In the genomic region with DNA sequence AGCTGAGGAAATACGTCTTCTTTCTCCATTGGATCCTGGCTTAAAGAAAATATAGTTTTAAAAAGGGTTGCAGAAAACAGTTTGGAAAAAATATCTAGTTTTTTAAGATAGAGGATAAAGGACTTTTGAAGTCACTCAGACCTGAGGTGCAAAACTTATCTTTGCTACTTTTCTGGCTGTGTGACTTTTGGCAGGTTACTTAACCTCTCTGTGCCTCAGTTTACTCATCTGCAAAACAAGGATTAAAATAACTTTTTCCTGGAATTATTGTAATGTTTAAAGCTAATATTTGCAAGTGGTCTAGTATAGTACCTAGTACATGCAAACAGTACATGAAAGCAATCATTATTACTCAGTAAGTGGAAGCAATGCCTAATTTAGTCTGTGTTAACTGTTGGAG, we compare ENCODE assay signal across 29 cellular contexts.
"Had no signal": no experiment of that assay in that cellular context is flagged by ENCODE, and none has a peak within 500 bp of the region (broad histone marks: within the 10 kb centered on the region; RNA-seq: fewer than 3 reads in every experiment).

No MANE protein-coding gene starts in this region.

- FAIRE-seq: colon, endometrium, endothelial cell of umbilical vein, frontal cortex had no signal

- H3K27me3 ChIP-seq: colonic mucosa, foreskin keratinocyte, heart left ventricle had no signal

- H3K9me3 ChIP-seq: colonic mucosa, esophagus squamous epithelium, gastrocnemius medialis had no signal

- H3K4me3 ChIP-seq: colonic mucosa, coronary artery, dorsolateral prefrontal cortex, esophagus muscularis mucosa, esophagus squamous epithelium, gastrocnemius medialis, gastroesophageal sphincter, heart left ventricle, heart right ventricle had no signal

- ATAC-seq: effector memory CD8-positive, alpha-beta T cell; esophagus mucosa; foreskin keratinocyte; gastrocnemius medialis; gastroesophageal sphincter; heart left ventricle; heart right ventricle had no signal

- H3K27me3 Mint-ChIP-seq: dendritic cell treated with granulocyte-macrophage colony-stimulating factor and Interleukin-4, amounts not matched to agents 40 ng/mL and 50 ng/mL, for 4 days had no signal

- DNase-seq: colonic mucosa; cortex of kidney; dermis blood vessel endothelial cell; dorsolateral prefrontal cortex; effector CD4-positive, alpha-beta T cell; effector CD8-positive, alpha-beta T cell; effector memory CD4-positive, alpha-beta T cell; effector memory CD8-positive, alpha-beta T cell; erythroblast; esophagus squamous epithelium; foreskin fibroblast; foreskin keratinocyte; foreskin melanocyte; gastrocnemius medialis; glutamatergic neuron; head of caudate nucleus; heart left ventricle; heart right ventricle had no signal

- H3K36me3 ChIP-seq: colonic mucosa, esophagus muscularis mucosa, esophagus squamous epithelium, gastrocnemius medialis, gastroesophageal sphincter, heart left ventricle, heart right ventricle had no signal

- H3K4me3 Mint-ChIP-seq: dendritic cell treated with granulocyte-macrophage colony-stimulating factor and Interleukin-4, amounts not matched to agents 40 ng/mL and 50 ng/mL, for 4 days; effector memory CD8-positive, alpha-beta T cell; endodermal cell had no signal

- H3K4me1 ChIP-seq: colonic mucosa, esophagus squamous epithelium, foreskin keratinocyte, gastrocnemius medialis, gastroesophageal sphincter, heart left ventricle, heart right ventricle had no signal

- H3K27ac Mint-ChIP-seq: dendritic cell treated with granulocyte-macrophage colony-stimulating factor and Interleukin-4, amounts not matched to agents 40 ng/mL and 50 ng/mL, for 4 days; effector memory CD8-positive, alpha-beta T cell; endodermal cell had no signal

- H3K27ac ChIP-seq: colonic mucosa, coronary artery, dorsolateral prefrontal cortex, epithelial cell of prostate, esophagus muscularis mucosa, esophagus squamous epithelium, foreskin keratinocyte, gastrocnemius medialis, gastroesophageal sphincter, heart left ventricle, heart right ventricle had no signal

- H3K9me3 Mint-ChIP-seq: dendritic cell treated with granulocyte-macrophage colony-stimulating factor and Interleukin-4, amounts not matched to agents 40 ng/mL and 50 ng/mL, for 4 days; effector memory CD8-positive, alpha-beta T cell; endodermal cell had no signal
